In genomic region chr14:24234095-24235020, GRCh38 we compare ENCODE assay signal across 10 cellular contexts. TPM values are rescaled to one million over a fixed set of nuclear protein-coding genes. Genes with fewer than 3 reads are reported as not detected.
A peak's percentile ranks its signal among the peaks of the same experiment; 100 is the strongest.
DNase-seq lines count a peak whose midpoint lies in the region; ATAC-seq and TF ChIP-seq lines count a peak whose summit lies in the region.
"Had no signal": no experiment of that assay in that cellular context is flagged by ENCODE, and none has a peak within 500 bp of the region (broad histone marks: within the 10 kb centered on the region; RNA-seq: fewer than 3 reads in every experiment).

No MANE protein-coding gene starts in this region.

- CTCF ChIA-PET in PC-3 (lab: Charles Lee) = no interaction called here

- POLR2A ChIA-PET in PC-3 (lab: Charles Lee; ENCODE audit: unreplicated experiment) = interaction anchor here (0.5 kb wide), 1 partner anchor 1139 kb away, joined by 4 read pairs; the partner anchor contains the start of gene C14orf119

- H3K9me3 ChIP-seq in GM23248 (ENCODE audit: low read depth) (no peaks in the 10 kb centered on the region), PC-3 (ENCODE audit: low read length) (no peaks in the 10 kb centered on the region), psoas muscle (no peaks in the 10 kb centered on the region), heart left ventricle (no peaks in the 10 kb centered on the region)

- peak overlapping the region; percentile 91; the same call in 1 of the 2 replicates for H3K9ac ChIP-seq in GM23248
- no peak overlapping the region for H3K9ac ChIP-seq in PC-3 (ENCODE audit: low read length)

- H3K27me3 ChIP-seq in GM23248 (replicated peaks; ENCODE audit: insufficient read depth) (no peaks in the 10 kb centered on the region), PC-3 (ENCODE audit: low read length) (no peaks in the 10 kb centered on the region), psoas muscle (ENCODE audit: insufficient read depth in 3 of 3, low read length in 2 of 3) (no peaks in the 10 kb centered on the region), heart left ventricle (no peaks in the 10 kb centered on the region)

- in situ Hi-C loops in GM23248 (cut with MboI) = no loop called here

- H3K4me1 Mint-ChIP-seq in endothelial cell (ENCODE audit: unreplicated experiment) = peaks cover 18% of the 10 kb centered on the region

- H3K4me3 ChIP-seq in GM23248 (peak overlapping the region; percentile 77; the same call in 1 of the 2 replicates), PC-3 (ENCODE audit: low read length) (peak overlapping the region; percentile 98), psoas muscle (peak overlapping the region; percentile 92), heart left ventricle (peak overlapping the region in 4 of 12 donors; percentile 70 to 99 (median 86))

- no peak for ATAC-seq in PC-3
- no peak for ATAC-seq in psoas muscle
- no peak for ATAC-seq in heart left ventricle
- ATAC-seq in HG03469 (IDR thresholded peaks at IDR 0.05; ENCODE audit: unreplicated experiment) = no peak

- H3K36me3 ChIP-seq in GM23248 (ENCODE audit: low read depth) (peaks cover 18% of the 10 kb centered on the region), PC-3 (ENCODE audit: low read depth, low read length) (peaks cover 30% of the 10 kb centered on the region), psoas muscle (ENCODE audit: insufficient read depth in 1 of 2, low read depth in 1 of 2) (peaks cover 19 to 62% of the 10 kb centered on the region in 2 donors), heart left ventricle (peaks cover 0 to 56% (median 53%) of the 10 kb centered on the region in 9 donors)

- intact Hi-C loops in PC-3 (cut with micrococcal nuclease) (no loop called here), psoas muscle (cut with DNase I) (no loop called here), heart left ventricle (cut with DNase I) (loop anchor here in 2 of 10 donors (5.0 kb wide), 2 partner anchors 92 to 203 kb away; partner anchors contain the start of gene EMC9 (in 1 of the 2))

- 76 to 80% methylated on average over 3 of the region's 3 CpGs for WGBS in GM23248 (ENCODE audit: low coverage in 1 of 2, low lambda C conversion rate in 2 of 2, missing lambda C conversion rate in 2 of 2), 2 experiments
- 85 to 93% (median 91%) methylated on average over 3 of the region's 3 CpGs for WGBS in psoas muscle, 3 donors
- WGBS in heart left ventricle, 4 donors = 86 to 93% (median 91%) methylated on average over 3 of the region's 3 CpGs

- H3K9me2 ChIP-seq in GM23248 (ENCODE audit: insufficient read depth) (no peaks in the 10 kb centered on the region), PC-3 (replicated peaks; ENCODE audit: low read length) (no peaks in the 10 kb centered on the region)

- H3K4me3 Mint-ChIP-seq in endothelial cell (ENCODE audit: unreplicated experiment) = peak overlapping the region; percentile 80

- H3K27me3 Mint-ChIP-seq in endothelial cell (ENCODE audit: unreplicated experiment) = peaks cover 2% of the 10 kb centered on the region

- H2AFZ ChIP-seq in GM23248 (no peak overlapping the region), PC-3 (ENCODE audit: low read length) (no peak overlapping the region)

- H3F3A ChIP-seq in GM23248 (ENCODE audit: insufficient read depth) (peaks cover 18% of the 10 kb centered on the region), PC-3 (ENCODE audit: low read length, unreplicated experiment) (no peaks in the 10 kb centered on the region)

- H3K4me2 ChIP-seq in GM23248 (ENCODE audit: unreplicated experiment) (peak overlapping the region; percentile 84), PC-3 (ENCODE audit: low read length) (peak overlapping the region; percentile 97)

- no peak overlapping the region for H3K27ac Mint-ChIP-seq in endothelial cell (ENCODE audit: unreplicated experiment)

- BruUV-seq in PC-3 (replicated peaks; lab: Mats Ljungman, UMichigan) = no TSS peak

- TF ChIP-seq CTCF in PC-3 (conservative IDR thresholded peaks at IDR 0.05; ENCODE audit: low read depth, low read length) = no peak
- no peak for TF ChIP-seq CTCF in endothelial cell (IDR thresholded peaks at IDR 0.05; ENCODE audit: unreplicated experiment)
- no peak for TF ChIP-seq CTCF in psoas muscle (IDR thresholded peaks at IDR 0.05)
- TF ChIP-seq CTCF in heart left ventricle (IDR thresholded peaks at IDR 0.05) = no peak

- H3K27ac ChIP-seq in GM23248 = 0 out of 2 replicates have a peak overlapping the region, but pooled peaks have one; percentile 70
- H3K27ac ChIP-seq in PC-3 (ENCODE audit: low read length) = no peak overlapping the region
- H3K27ac ChIP-seq in psoas muscle = peak overlapping the region; percentile 41
- H3K27ac ChIP-seq in heart left ventricle = peak overlapping the region in 2 of 12 donors; percentile 95 to 98

- H3K79me2 ChIP-seq in GM23248 (ENCODE audit: insufficient read depth) (peaks cover 75% of the 10 kb centered on the region), PC-3 (ENCODE audit: low read length) (peaks cover 51% of the 10 kb centered on the region)

- H4K20me1 ChIP-seq in GM23248 (ENCODE audit: insufficient read depth) (no peaks in the 10 kb centered on the region), PC-3 (ENCODE audit: low read length) (no peaks in the 10 kb centered on the region)

- DNase-seq in GM23248 (no peak), PC-3 (no peak), endothelial cell (ENCODE audit: low spot score) (no peak), psoas muscle (no peak), heart left ventricle (no peak), iPS-NIHi7 (ENCODE audit: extremely low spot score) (no peak)
- DNase-seq: activated gamma-delta T cell treated with Interleukin-2 at 50 U/mL for 16 hours, MV-4-11, NCI-H748 treated with DMSO at 0.1 percent for 48 hours had no signal

- H3K4me1 ChIP-seq in GM23248 (ENCODE audit: insufficient read depth) (peaks cover 17% of the 10 kb centered on the region), PC-3 (ENCODE audit: insufficient read depth, low read length) (peaks cover 41% of the 10 kb centered on the region), psoas muscle (peaks cover 64% of the 10 kb centered on the region), heart left ventricle (peaks cover 4 to 61% (median 39%) of the 10 kb centered on the region in 12 donors)

- no peak for TF ChIP-seq POLR2A in heart left ventricle (IDR thresholded peaks at IDR 0.05)

- no peaks in the 10 kb centered on the region for H3K9me3 Mint-ChIP-seq in endothelial cell (ENCODE audit: unreplicated experiment)

- peaks cover 32% of the 10 kb centered on the region for H3K36me3 Mint-ChIP-seq in endothelial cell (ENCODE audit: low read depth, unreplicated experiment)

RNA-seq across cellular contexts. Expression of gene GMPR2, which starts 1.6 kb away (rescaled TPM):
- 70.9 and 98.0 TPM in 2 replicates for total RNA-seq in GM23248 (2014; rRNA removed; shearing (Covaris generic))
- polyA plus RNA-seq in GM23248 (2016; fragmentation: Nextera tagmentation; extraction: Ambion mirVana) (55.0 and 58.9 TPM in 2 replicates), psoas muscle (10 to 100 TPM; 17.7 to 24.0 (median 21.7) TPM), heart left ventricle (10 to 100 TPM; 26.6 to 28.1 TPM)
- total RNA-seq in PC-3 (2014; rRNA removed) (51.8 and 56.9 TPM in 2 replicates), endothelial cell (ENCODE audit: unreplicated experiment) (61.3 TPM), psoas muscle (10 to 100 TPM; 19.7 to 33.1 (median 27.9) TPM), heart left ventricle (10 to 100 TPM; 23.9 to 55.9 (median 32.8) TPM)

RNA-seq across cellular contexts. Expression of gene NEDD8, which starts 2.2 kb away (rescaled TPM):
- total RNA-seq in GM23248 (2014; rRNA removed; shearing (Covaris generic)) = 138 and 161 TPM in 2 replicates
- polyA plus RNA-seq in GM23248 (2016; fragmentation: Nextera tagmentation; extraction: Ambion mirVana) (326 and 342 TPM in 2 replicates), psoas muscle (100 to 1,000 TPM; 214 to 315 (median 297) TPM), heart left ventricle (100 to 1,000 TPM; 276 to 287 TPM)
- total RNA-seq in PC-3 (2014; rRNA removed) (330 and 337 TPM in 2 replicates), endothelial cell (ENCODE audit: unreplicated experiment) (154 TPM), psoas muscle (100 to 1,000 TPM; 135 to 206 (median 159) TPM), heart left ventricle (100 to 1,000 TPM; 174 to 217 (median 197) TPM)

RNA-seq across cellular contexts. Expression of gene TINF2, which starts 8.1 kb away (rescaled TPM):
- total RNA-seq in GM23248 (2014; rRNA removed; shearing (Covaris generic)) = 32.5 and 41.2 TPM in 2 replicates
- polyA plus RNA-seq in GM23248 (2016; fragmentation: Nextera tagmentation; extraction: Ambion mirVana) (43.6 and 52.4 TPM in 2 replicates), psoas muscle (100 to 1,000 TPM in 1 of 3 donors, 10 to 100 TPM in 2; 37.8 to 103 (median 48.3) TPM), heart left ventricle (10 to 100 TPM; 16.1 to 55.4 TPM)
- total RNA-seq in PC-3 (2014; rRNA removed) (31.7 and 39.8 TPM in 2 replicates), endothelial cell (ENCODE audit: unreplicated experiment) (25.4 TPM), psoas muscle (10 to 100 TPM; 36.6 to 69.6 (median 65.2) TPM), heart left ventricle (10 to 100 TPM; 34.5 to 58.1 (median 42.6) TPM)

RNA-seq across cellular contexts. Expression of gene MDP1, which starts 18.5 kb away (rescaled TPM):
- 8.2 and 19.2 TPM in 2 replicates for total RNA-seq in GM23248 (2014; rRNA removed; shearing (Covaris generic))
- polyA plus RNA-seq in GM23248 (2016; fragmentation: Nextera tagmentation; extraction: Ambion mirVana) (20.0 and 23.3 TPM in 2 replicates), psoas muscle (10 to 100 TPM in 2 of 3 donors, 1 to 10 TPM in 1; 6.2 to 19.7 (median 13.0) TPM), heart left ventricle (10 to 100 TPM; 20.8 to 26.5 TPM)
- total RNA-seq in PC-3 (2014; rRNA removed) (16.2 and 23.5 TPM in 2 replicates), endothelial cell (ENCODE audit: unreplicated experiment) (17.4 TPM), psoas muscle (10 to 100 TPM in 3 of 4 donors, 1 to 10 TPM in 1; 9.4 to 16.3 (median 12.1) TPM), heart left ventricle (10 to 100 TPM; 12.8 to 22.6 (median 15.5) TPM)

RNA-seq across cellular contexts. Expression of gene CHMP4A, which starts 21.1 kb away (rescaled TPM):
- total RNA-seq in GM23248 (2014; rRNA removed; shearing (Covaris generic)) = 18.5 and 32.1 TPM in 2 replicates
- polyA plus RNA-seq in GM23248 (2016; fragmentation: Nextera tagmentation; extraction: Ambion mirVana) (75.7 and 81.6 TPM in 2 replicates), psoas muscle (10 to 100 TPM; 29.6 to 42.1 (median 29.9) TPM), heart left ventricle (10 to 100 TPM; 32.1 to 72.8 TPM)
- total RNA-seq in PC-3 (2014; rRNA removed) (58.3 and 67.9 TPM in 2 replicates), endothelial cell (ENCODE audit: unreplicated experiment) (34.3 TPM), psoas muscle (10 to 100 TPM; 12.3 to 18.2 (median 15.7) TPM), heart left ventricle (10 to 100 TPM; 20.2 to 42.3 (median 34.5) TPM)
